Comparison of ENCODE assay signal across 17 cellular contexts in genomic region chr3:71482771-71483170, GRCh38.
"Had no signal": no experiment of that assay in that cellular context is flagged by ENCODE, and none has a peak within 500 bp of the region (broad histone marks: within the 10 kb centered on the region; RNA-seq: fewer than 3 reads in every experiment).

No MANE protein-coding gene starts in this region.

- H3K36me3 ChIP-seq: gastroesophageal sphincter, lower lobe of right lung, right atrium auricular region, stomach, upper lobe of right lung had no signal

- H3K4me3 ChIP-seq: gastroesophageal sphincter, lower lobe of right lung, right atrium auricular region, skin epidermis, stomach, testis, upper lobe of right lung had no signal

- H3K9me3 Mint-ChIP-seq: activated B cell treated with CpG ODN at 0.5 μM for 24 hours; T-helper 1 cell treated with Interleukin-12 subunit alpha and Interleukin-12 subunit beta and Interleukin-4 antibody, amounts not matched to agents 30 μg/mL and 1 μg/mL, for 36 hours had no signal

- ATAC-seq: gastroesophageal sphincter, left colon, lower lobe of right lung, upper lobe of right lung had no signal

- DNase-seq: activated B cell treated with CpG ODN at 0.5 μM for 24 hours; left colon; lower lobe of right lung; SIG-M5; stimulated activated CD4-positive, alpha-beta T cell treated with anti-CD3 and anti-CD28 coated beads, Interleukin-15, amount 100 ng/mL, for 24 hours; stimulated activated CD8-positive, alpha-beta memory T cell treated with anti-CD3 and anti-CD28 coated beads, Interleukin-4, amount 100 ng/mL, for 48 hours; stomach; testis; upper lobe of right lung had no signal

- H3K27ac ChIP-seq: gastroesophageal sphincter, lower lobe of right lung, right atrium auricular region, skin epidermis, stomach, testis, upper lobe of right lung had no signal

- H3K4me3 Mint-ChIP-seq: activated B cell treated with CpG ODN at 0.5 μM for 24 hours; T-helper 1 cell treated with Interleukin-12 subunit alpha and Interleukin-12 subunit beta and Interleukin-4 antibody, amounts not matched to agents 30 μg/mL and 1 μg/mL, for 36 hours had no signal

- H3K4me1 ChIP-seq: lower lobe of right lung, right atrium auricular region, testis, upper lobe of right lung had no signal

- H3K9me3 ChIP-seq: gastroesophageal sphincter, lower lobe of right lung, right atrium auricular region, stomach, testis, upper lobe of right lung had no signal

- H3K27me3 Mint-ChIP-seq: activated B cell treated with CpG ODN at 0.5 μM for 24 hours, progenitor cell of endocrine pancreas had no signal

- H3K27me3 ChIP-seq: gastroesophageal sphincter, right atrium auricular region, stomach, testis, upper lobe of right lung had no signal

- FAIRE-seq: bronchial epithelial cell, islet of Langerhans, TTC549 had no signal

- H3K27ac Mint-ChIP-seq: activated B cell treated with CpG ODN at 0.5 μM for 24 hours; progenitor cell of endocrine pancreas; T-helper 1 cell treated with Interleukin-12 subunit alpha and Interleukin-12 subunit beta and Interleukin-4 antibody, amounts not matched to agents 30 μg/mL and 1 μg/mL, for 36 hours had no signal
